ENCODE assay signal across 17 cellular contexts in genomic region chr4:147969573-147969972, GRCh38.
A peak's percentile ranks its signal among the peaks of the same experiment; 100 is the strongest.
DNase-seq lines count a peak whose midpoint lies in the region; ATAC-seq and TF ChIP-seq lines count a peak whose summit lies in the region.
"Had no signal": no experiment of that assay in that cellular context is flagged by ENCODE, and none has a peak within 500 bp of the region (broad histone marks: within the 10 kb centered on the region; RNA-seq: fewer than 3 reads in every experiment).

No MANE protein-coding gene starts in this region.

- no peak overlapping the region for H4K12ac ChIP-seq in trophoblast cell (ENCODE audit: low read depth, low read length)

- no peak overlapping the region for H4K8ac ChIP-seq in trophoblast cell (ENCODE audit: low read depth, low read length)

- no peak overlapping the region for H2BK5ac ChIP-seq in trophoblast cell (ENCODE audit: low read depth, low read length, poor library complexity)

- no peak overlapping the region for H4K91ac ChIP-seq in trophoblast cell (ENCODE audit: low read depth, low read length)

- no peaks in the 10 kb centered on the region for H3K79me1 ChIP-seq in trophoblast cell (ENCODE audit: low read length)

- CTCF ChIA-PET in WTC11 (lab: Charles Lee) = interaction anchor here (1.4 kb wide), 1 partner anchor 15 kb away, joined by 3 read pairs; no protein-coding TSS in a partner anchor
- CTCF ChIA-PET in activated CD4-positive, alpha-beta memory T cell treated with anti-CD3 and anti-CD28 coated beads, Interleukin-2, amount 10 ng/mL, durations not matched to agents 7 days and 5 days (lab: Charles Lee) = interaction anchor here (1.4 kb wide), 1 partner anchor 13 kb away, joined by 10 read pairs; no protein-coding TSS in a partner anchor

- no peaks in the 10 kb centered on the region for H3K27me3 Mint-ChIP-seq in WTC11 (ENCODE audit: low read depth)
- no peaks in the 10 kb centered on the region for H3K27me3 Mint-ChIP-seq in activated CD4-positive, alpha-beta memory T cell treated with anti-CD3 and anti-CD28 coated beads, Interleukin-2, amount 10 ng/mL, durations not matched to agents 7 days and 5 days
- H3K27me3 Mint-ChIP-seq: activated CD4-positive, alpha-beta memory T cell treated with anti-CD3 and anti-CD28 coated beads for 36 hours; stimulated activated naive CD8-positive, alpha-beta T cell treated with anti-CD3 and anti-CD28 coated beads, Interleukin-15, amount 100 ng/mL, for 72 hours had no signal

- peak overlapping the region; percentile 32; the same call in 1 of the 2 replicates for H3K27ac Mint-ChIP-seq in WTC11
- H3K27ac Mint-ChIP-seq in activated CD4-positive, alpha-beta memory T cell treated with anti-CD3 and anti-CD28 coated beads, Interleukin-2, amount 10 ng/mL, durations not matched to agents 7 days and 5 days = no peak overlapping the region
- H3K27ac Mint-ChIP-seq: activated CD4-positive, alpha-beta memory T cell treated with anti-CD3 and anti-CD28 coated beads for 36 hours; memory B cell had no signal

- no peak for TF ChIP-seq EP300 in neural cell (conservative IDR thresholded peaks at IDR 0.05; ENCODE audit: poor library complexity, severe bottlenecking)

- H3K4me3 ChIP-seq in neural cell (ENCODE audit: low read length) = peak overlapping the region; percentile 6
- no peak overlapping the region for H3K4me3 ChIP-seq in trophoblast cell (ENCODE audit: low read depth, low read length)
- H3K4me3 ChIP-seq: BLaER1, GM23248, PC-9 had no signal

- H3K36me3 Mint-ChIP-seq in WTC11 = peaks cover 7% of the 10 kb centered on the region
- H3K36me3 Mint-ChIP-seq in activated CD4-positive, alpha-beta memory T cell treated with anti-CD3 and anti-CD28 coated beads, Interleukin-2, amount 10 ng/mL, durations not matched to agents 7 days and 5 days (ENCODE audit: low read depth) = peaks cover 37% of the 10 kb centered on the region
- H3K36me3 Mint-ChIP-seq: memory B cell had no signal

- no peak overlapping the region for H3K4ac ChIP-seq in trophoblast cell (ENCODE audit: low read depth, low read length)

- no peak overlapping the region for H2AFZ ChIP-seq in neural cell (ENCODE audit: low read depth, low read length)
- no peak overlapping the region for H2AFZ ChIP-seq in trophoblast cell (ENCODE audit: insufficient read depth, low read length, poor library complexity)
- H2AFZ ChIP-seq: GM23248, PC-9 had no signal

- H3K27ac ChIP-seq in neural cell (ENCODE audit: low read length) (no peak overlapping the region), trophoblast cell (ENCODE audit: low read depth, low read length) (no peak overlapping the region)
- H3K27ac ChIP-seq: BLaER1, GM23248, PC-9 had no signal

- no peaks in the 10 kb centered on the region for H3K9me3 ChIP-seq in neural cell (ENCODE audit: low read length)
- no peaks in the 10 kb centered on the region for H3K9me3 ChIP-seq in trophoblast cell (ENCODE audit: insufficient read depth, low read depth, low read length)

- WGBS in trophoblast cell (ENCODE audit: extremely low coverage, insufficient coverage, insufficient read length) = no CpG with 5 or more reads among the region's 7 CpGs

- H3K4me1 ChIP-seq in trophoblast cell (ENCODE audit: control insufficient read depth in 1 of 2, insufficient read depth in 2 of 2, low read length in 2 of 2) = peaks cover 4 to 6% of the 10 kb centered on the region in 2 experiments

- POLR2A ChIA-PET in WTC11 (lab: Charles Lee) = no interaction called here
- POLR2A ChIA-PET in activated CD4-positive, alpha-beta memory T cell treated with anti-CD3 and anti-CD28 coated beads, Interleukin-2, amount 10 ng/mL, durations not matched to agents 7 days and 5 days (lab: Charles Lee) = no interaction called here

- H3K36me3 ChIP-seq in neural cell (ENCODE audit: insufficient read depth, low read length) = no peaks in the 10 kb centered on the region
- peaks cover 0 to 2% of the 10 kb centered on the region in 2 experiments for H3K36me3 ChIP-seq in trophoblast cell (ENCODE audit: control insufficient read depth in 1 of 2, insufficient read depth in 2 of 2, low read length in 2 of 2)

- TF ChIP-seq CTCF in WTC11 (IDR thresholded peaks at IDR 0.05) (no peak), neural cell (IDR thresholded peaks at IDR 0.05; ENCODE audit: poor library complexity, severe bottlenecking) (no peak)

- no peaks in the 10 kb centered on the region for H3F3A ChIP-seq in neural cell (ENCODE audit: insufficient read depth, low read length, poor library complexity, severe bottlenecking)

- H3K4me3 Mint-ChIP-seq in WTC11 = no peak overlapping the region
- H3K4me3 Mint-ChIP-seq in activated CD4-positive, alpha-beta memory T cell treated with anti-CD3 and anti-CD28 coated beads, Interleukin-2, amount 10 ng/mL, durations not matched to agents 7 days and 5 days = no peak overlapping the region
- H3K4me3 Mint-ChIP-seq: activated CD4-positive, alpha-beta memory T cell treated with anti-CD3 and anti-CD28 coated beads for 36 hours; memory B cell; stimulated activated naive CD8-positive, alpha-beta T cell treated with anti-CD3 and anti-CD28 coated beads, Interleukin-15, amount 100 ng/mL, for 72 hours had no signal

- H3K9ac ChIP-seq in neural cell (ENCODE audit: low read length) (no peak overlapping the region), trophoblast cell (ENCODE audit: low read length) (no peak overlapping the region)
- H3K9ac ChIP-seq: BLaER1, GM23248 had no signal

- no peak overlapping the region for H2BK120ac ChIP-seq in trophoblast cell (ENCODE audit: insufficient read depth, low read length, poor library complexity)

- no peak for TF ChIP-seq RAD21 in neural cell (conservative IDR thresholded peaks at IDR 0.05)

- no peak overlapping the region for H2BK12ac ChIP-seq in trophoblast cell (ENCODE audit: low read length)

- H3K4me2 ChIP-seq in neural cell (ENCODE audit: low read length) (no peak overlapping the region), trophoblast cell (ENCODE audit: low read length) (no peak overlapping the region)
- H3K4me2 ChIP-seq: BLaER1, PC-9 had no signal

- H3K18ac ChIP-seq in trophoblast cell (ENCODE audit: low read length) = no peak overlapping the region

- H3K23ac ChIP-seq in trophoblast cell (ENCODE audit: low read length) = no peak overlapping the region

- H3K27me3 ChIP-seq in neural cell (ENCODE audit: insufficient read depth, low read depth, low read length) (no peaks in the 10 kb centered on the region), trophoblast cell (ENCODE audit: insufficient read depth, low read length) (no peaks in the 10 kb centered on the region)
- H3K27me3 ChIP-seq: BLaER1 had no signal

- H3K9me3 Mint-ChIP-seq in WTC11 = peaks cover 12% of the 10 kb centered on the region
- H3K9me3 Mint-ChIP-seq in activated CD4-positive, alpha-beta memory T cell treated with anti-CD3 and anti-CD28 coated beads, Interleukin-2, amount 10 ng/mL, durations not matched to agents 7 days and 5 days = peaks cover 3% of the 10 kb centered on the region
- H3K9me3 Mint-ChIP-seq: memory B cell had no signal

- no peak overlapping the region for H2AK5ac ChIP-seq in trophoblast cell (ENCODE audit: low read length)

- no peaks in the 10 kb centered on the region for H3K79me2 ChIP-seq in neural cell (replicated peaks; ENCODE audit: insufficient read depth, low read length)
- H3K79me2 ChIP-seq in trophoblast cell (ENCODE audit: control insufficient read depth, insufficient read depth, low read length, poor library complexity) = no peaks in the 10 kb centered on the region

- no peak overlapping the region for H3K14ac ChIP-seq in trophoblast cell (ENCODE audit: low read length)

- peaks cover 34% of the 10 kb centered on the region for H3K4me1 Mint-ChIP-seq in WTC11
- H3K4me1 Mint-ChIP-seq in activated CD4-positive, alpha-beta memory T cell treated with anti-CD3 and anti-CD28 coated beads, Interleukin-2, amount 10 ng/mL, durations not matched to agents 7 days and 5 days = no peaks in the 10 kb centered on the region
- H3K4me1 Mint-ChIP-seq: memory B cell; stimulated activated naive CD8-positive, alpha-beta T cell treated with anti-CD3 and anti-CD28 coated beads, Interleukin-15, amount 100 ng/mL, for 72 hours had no signal

- H4K20me1 ChIP-seq in neural cell (ENCODE audit: insufficient read depth) = no peaks in the 10 kb centered on the region
- H4K20me1 ChIP-seq: BLaER1 had no signal

- no peaks in the 10 kb centered on the region for H3K9me2 ChIP-seq in neural cell (ENCODE audit: insufficient read depth, low read length)

- DNase-seq in WTC11 (ENCODE audit: low spot score) (no peak), hepatic stellate cell (ENCODE audit: low spot score) (no peak), RKO (ENCODE audit: low spot score) (no peak), trophoblast cell (no peak)
- DNase-seq in activated CD4-positive, alpha-beta memory T cell treated with anti-CD3 and anti-CD28 coated beads, Interleukin-2, amount 10 ng/mL, durations not matched to agents 7 days and 5 days = no peak
- DNase-seq: activated CD4-positive, alpha-beta memory T cell treated with anti-CD3 and anti-CD28 coated beads for 36 hours; activated effector memory CD4-positive, alpha-beta T cell treated with anti-CD3 and anti-CD28 coated beads, Interleukin-2, amount 50 U/mL, for 16 hours; EL; GM23248; PC-9; stimulated activated CD4-positive, alpha-beta T cell treated with anti-CD3 and anti-CD28 coated beads, Interleukin-4, amount 100 ng/mL, for 4 hours; stimulated activated naive CD8-positive, alpha-beta T cell treated with anti-CD3 and anti-CD28 coated beads, Interleukin-15, amount 100 ng/mL, for 72 hours had no signal

- ATAC-seq in GM18909 (IDR thresholded peaks at IDR 0.05; ENCODE audit: poor library complexity, unreplicated experiment) = peak; percentile 76
- ATAC-seq in HG02678 (IDR thresholded peaks at IDR 0.05; ENCODE audit: unreplicated experiment) = peak; percentile 58
- ATAC-seq in WTC11 = no peak
- ATAC-seq: stimulated activated naive CD8-positive, alpha-beta T cell treated with anti-CD3 and anti-CD28 coated beads, Interleukin-15, amount 100 ng/mL, for 72 hours had no signal

TF ChIP-seq in WTC11, 78 proteins besides CTCF, POLR2A, EP300 and RAD21 (continues in another document):
- TF ChIP-seq CBFB (CRISPR knock-in tag; IDR thresholded peaks at IDR 0.05; ENCODE audit: low read depth) = no peak
- no peak for TF ChIP-seq CREM (CRISPR knock-in tag; IDR thresholded peaks at IDR 0.05)
- TF ChIP-seq RELA (CRISPR knock-in tag; IDR thresholded peaks at IDR 0.05; ENCODE audit: borderline replicate concordance) = no peak
- TF ChIP-seq SOX15 (CRISPR knock-in tag; IDR thresholded peaks at IDR 0.05) = no peak
